In genomic region chr15:74460903-74461846, GRCh38 we compare ENCODE assay signal across 1 cellular context.
A peak's percentile ranks its signal among the peaks of the same experiment; 100 is the strongest.
TF ChIP-seq lines count a peak whose summit lies in the region.

Gene UBL7, minus strand, starts transcription at chr15:74461160. Its CDS starts 2,293 bp downstream, at chr15:74458867.

TF ChIP-seq in H1, 55 proteins besides CTCF, POLR2A, EP300 and RAD21:
- TF ChIP-seq POU5F1 (IDR thresholded peaks at IDR 0.05; ENCODE audit: low read depth, low read length) (no peak; the same call in 1 of the 2 replicates), TCF12 (IDR thresholded peaks at IDR 0.05; ENCODE audit: low read depth, low read length) (no peak), GTF2F1 (IDR thresholded peaks at IDR 0.05; ENCODE audit: borderline replicate concordance, low read depth, low read length) (no peak; the same call in 1 of the 2 replicates), BCL11A (IDR thresholded peaks at IDR 0.05; ENCODE audit: low read depth in 2 of 2, low read length in 2 of 2) (no peak), EZH2 (IDR thresholded peaks at IDR 0.05; ENCODE audit: low read depth, low read length, severe bottlenecking) (no peak), PHF8 (conservative IDR thresholded peaks at IDR 0.05; ENCODE audit: low read depth, low read length) (peak; percentile 39), ASH2L (IDR thresholded peaks at IDR 0.05; ENCODE audit: low read length) (peak; percentile 88), SAP30 (IDR thresholded peaks at IDR 0.05; ENCODE audit: insufficient read depth, insufficient replicate concordance, low read length) (peak; percentile 39), RXRA (IDR thresholded peaks at IDR 0.05; ENCODE audit: insufficient read depth, low read depth, low read length) (no peak), RFX5 (IDR thresholded peaks at IDR 0.05; ENCODE audit: borderline replicate concordance, low read depth, low read length) (no peak), HDAC6 (IDR thresholded peaks at IDR 0.05; ENCODE audit: low read depth, low read length) (no peak), ZNF274 (IDR thresholded peaks at IDR 0.05; ENCODE audit: borderline replicate concordance, extremely low read depth, low read length) (no peak), JUN (IDR thresholded peaks at IDR 0.05; ENCODE audit: low read depth, low read length) (no peak), CHD2 (IDR thresholded peaks at IDR 0.05; ENCODE audit: low read length) (peak; percentile 56; the same call in 1 of the 2 replicates), CBX8 (IDR thresholded peaks at IDR 0.05; ENCODE audit: borderline replicate concordance, low read depth, low read length) (no peak), NANOG (IDR thresholded peaks at IDR 0.05; ENCODE audit: insufficient read depth, low read depth, low read length, poor library complexity, severe bottlenecking) (peak; percentile 18), POLR2AphosphoS5 (IDR thresholded peaks at IDR 0.05; ENCODE audit: low read depth, low read length) (peak; percentile 95), ATF3 (IDR thresholded peaks at IDR 0.05; ENCODE audit: insufficient read depth, low read depth, low read length) (no peak), CEBPB (IDR thresholded peaks at IDR 0.05; ENCODE audit: low read depth, low read length) (no peak), SP4 (IDR thresholded peaks at IDR 0.05; ENCODE audit: low read length) (peak; percentile 79; the same call in 1 of the 2 replicates), ATF2 (IDR thresholded peaks at IDR 0.05; ENCODE audit: low read length) (no peak), TAF7 (optimal IDR thresholded peaks at IDR 0.05; ENCODE audit: borderline replicate concordance, low read depth, low read length) (peak; percentile 91), EGR1 (IDR thresholded peaks at IDR 0.05; ENCODE audit: borderline replicate concordance, low read depth, low read length) (0 out of 2 replicates have a peak, but pooled peaks have one; percentile 44), KDM1A (IDR thresholded peaks at IDR 0.05; ENCODE audit: borderline replicate concordance, low read length) (no peak), CHD7 (IDR thresholded peaks at IDR 0.05; ENCODE audit: insufficient replicate concordance, low read length) (no peak), E2F6 (IDR thresholded peaks at IDR 0.05) (peak; percentile 22; the same call in 1 of the 2 replicates), TEAD4 (IDR thresholded peaks at IDR 0.05; ENCODE audit: low read depth, low read length) (peak; percentile 80), CBX5 (IDR thresholded peaks at IDR 0.05; ENCODE audit: low read depth, low read length) (no peak), SIRT6 (IDR thresholded peaks at IDR 0.05; ENCODE audit: low read length) (no peak), NRF1 (IDR thresholded peaks at IDR 0.05; ENCODE audit: low read depth, low read length) (no peak), JUND (IDR thresholded peaks at IDR 0.05; ENCODE audit: low read length) (peak; percentile 41), FOSL1 (IDR thresholded peaks at IDR 0.05; ENCODE audit: insufficient read depth, low read depth, low read length) (no peak), KDM5A (IDR thresholded peaks at IDR 0.05; ENCODE audit: low read length) (no peak), BRCA1 (IDR thresholded peaks at IDR 0.05; ENCODE audit: low read depth, low read length) (no peak), HDAC2 (IDR thresholded peaks at IDR 0.05; ENCODE audit: borderline replicate concordance in 1 of 2, low read depth in 2 of 2, low read length in 2 of 2) (peak in 1 of 2 experiments; percentile 31; a peak in 1 of 4 replicates), MAFK (IDR thresholded peaks at IDR 0.05; ENCODE audit: low read depth, low read length) (no peak), SP2 (IDR thresholded peaks at IDR 0.05; ENCODE audit: low read length) (no peak), CHD1 (IDR thresholded peaks at IDR 0.05; ENCODE audit: low read depth, low read length) (no peak), SRF (IDR thresholded peaks at IDR 0.05; ENCODE audit: low read depth, low read length) (no peak), KDM4A (IDR thresholded peaks at IDR 0.05; ENCODE audit: low read depth, low read length, severe bottlenecking) (peak; percentile 88), RNF2 (IDR thresholded peaks at IDR 0.05; ENCODE audit: borderline replicate concordance, low read depth, low read length, missing control alignments, poor library complexity, severe bottlenecking) (no peak), CTBP2 (IDR thresholded peaks at IDR 0.05; ENCODE audit: borderline replicate concordance, insufficient read depth, insufficient read length, low read length) (no peak), BACH1 (IDR thresholded peaks at IDR 0.05; ENCODE audit: low read length) (no peak), TAF1 (IDR thresholded peaks at IDR 0.05; ENCODE audit: low read depth, low read length) (peak; percentile 98), USF2 (IDR thresholded peaks at IDR 0.05; ENCODE audit: low read length) (no peak), YY1 (IDR thresholded peaks at IDR 0.05; ENCODE audit: low read depth, low read length) (no peak; the same call in 1 of the 2 replicates), SIX5 (IDR thresholded peaks at IDR 0.05; ENCODE audit: low read depth, low read length) (peak; percentile 76), GABPA (IDR thresholded peaks at IDR 0.05; ENCODE audit: borderline replicate concordance, insufficient read depth, low read length) (peak; percentile 95), RBBP5 (IDR thresholded peaks at IDR 0.05; ENCODE audit: borderline replicate concordance, low read depth, low read length) (peak; percentile 72; the same call in 1 of the 2 replicates), TBP (IDR thresholded peaks at IDR 0.05; ENCODE audit: low read depth, low read length) (peak; percentile 92), SP1 (IDR thresholded peaks at IDR 0.05; ENCODE audit: low read depth, low read length) (peak; percentile 63), SUZ12 (IDR thresholded peaks at IDR 0.05; ENCODE audit: low read length) (no peak), MAX (IDR thresholded peaks at IDR 0.05) (no peak), SIN3A (conservative IDR thresholded peaks at IDR 0.05 in 1 of 2, IDR thresholded peaks at IDR 0.05 in 1 of 2; ENCODE audit: low read depth in 1 of 2, low read length in 2 of 2) (peak in 1 of 2 experiments; percentile 91; a peak in 2 of 4 replicates), CREB1 (IDR thresholded peaks at IDR 0.05) (peak; percentile 42; the same call in 1 of the 2 replicates)
